ENCODE assay signal across 9 cellular contexts in the genomic region with DNA sequence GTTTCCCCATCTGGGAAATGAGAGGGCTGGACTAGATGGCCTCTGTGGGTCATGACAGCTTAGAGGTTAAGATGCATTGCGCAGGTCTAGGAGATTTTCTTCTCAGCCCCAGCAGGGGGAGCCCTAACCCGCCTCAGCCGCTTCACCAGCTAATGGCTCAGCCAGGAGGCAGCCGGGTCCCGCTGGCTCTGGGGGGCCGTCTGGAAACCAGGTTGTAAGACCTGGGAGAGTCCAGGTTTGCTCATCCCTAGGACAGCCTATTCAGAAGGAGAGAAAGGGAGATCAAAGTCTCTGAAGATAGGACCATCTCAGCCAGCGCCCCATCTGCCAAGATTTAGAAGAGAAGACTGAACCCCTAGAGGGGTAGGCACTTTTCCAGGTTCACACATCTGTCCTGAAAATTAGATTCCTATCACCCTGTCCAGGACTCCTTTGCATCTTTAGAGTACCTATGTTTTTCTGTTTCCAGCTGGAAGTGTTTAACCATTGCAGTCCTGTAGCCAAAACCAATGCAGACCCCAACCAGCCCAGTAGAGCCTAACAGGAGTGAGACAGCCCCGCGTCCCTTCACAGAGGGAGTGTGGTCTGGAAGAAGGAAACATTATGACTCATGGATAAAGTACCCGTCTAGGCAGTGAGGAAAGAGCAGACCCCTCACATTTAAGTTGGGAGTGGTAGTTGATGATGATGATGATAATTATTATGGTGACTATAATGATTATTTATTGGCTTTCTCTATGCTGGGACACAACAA. TPM values are rescaled to one million over a fixed set of nuclear protein-coding genes. Genes with fewer than 3 reads are reported as not detected.
DNase-seq lines count a peak whose midpoint lies in the region; ATAC-seq, FAIRE-seq and TF ChIP-seq lines count a peak whose summit lies in the region.
"Had no signal": no experiment of that assay in that cellular context is flagged by ENCODE, and none has a peak within 500 bp of the region (broad histone marks: within the 10 kb centered on the region; RNA-seq: fewer than 3 reads in every experiment).

No MANE protein-coding gene starts in this region.

- in situ Hi-C loops in KBM-7 (cut with MboI; ENCODE audit: low pct_unique_long_range_greater_than_20kb, low sequenced_read_pairs) = no loop called here

- no peaks in the 10 kb centered on the region for H3K9me3 Mint-ChIP-seq in activated T-cell treated with anti-CD3 and anti-CD28 coated beads, Interleukin-2, amount 50 U/mL, for 72 hours
- H3K9me3 Mint-ChIP-seq in neural progenitor cell = no peaks in the 10 kb centered on the region

- H3K4me3 Mint-ChIP-seq in activated T-cell treated with anti-CD3 and anti-CD28 coated beads, Interleukin-2, amount 50 U/mL, for 72 hours = no peak overlapping the region
- no peak overlapping the region for H3K4me3 Mint-ChIP-seq in neural progenitor cell

- H3K4me3 ChIP-seq in DOHH2 (ENCODE audit: low read length) = no peak overlapping the region
- H3K4me3 ChIP-seq in fibroblast of the aortic adventitia (ENCODE audit: low read depth, low read length) = no peak overlapping the region
- no peak overlapping the region for H3K4me3 ChIP-seq in neural progenitor cell

- DNase-seq in KBM-7 = peak; percentile 75
- peak; percentile 66 for DNase-seq in RCC 7860 (ENCODE audit: low spot score)
- peak; percentile 83 to 88 for DNase-seq in activated T-cell treated with anti-CD3 and anti-CD28 coated beads, Interleukin-2, amount 50 U/mL, for 72 hours
- DNase-seq in fibroblast of the aortic adventitia (ENCODE audit: low read depth) = peak; percentile 85
- DNase-seq in neural progenitor cell (ENCODE audit: low spot score) = peak; percentile 88
- DNase-seq in stromal cell of bone marrow (ENCODE audit: low read depth) = peak; percentile 50

- H4K20me1 ChIP-seq in DOHH2 (ENCODE audit: control insufficient read depth, insufficient read depth, low read depth, low read length) (no peaks in the 10 kb centered on the region), neural progenitor cell (ENCODE audit: low read depth) (no peaks in the 10 kb centered on the region)

- H3K27ac ChIP-seq in DOHH2 (ENCODE audit: low read depth, low read length) (no peak overlapping the region), neural progenitor cell (no peak overlapping the region)
- H3K27ac ChIP-seq: epithelial cell of prostate had no signal

- H3K9me3 ChIP-seq in DOHH2 (ENCODE audit: control insufficient read depth, insufficient read depth, low read length) (no peaks in the 10 kb centered on the region), neural progenitor cell (ENCODE audit: low read depth) (no peaks in the 10 kb centered on the region)

- H3K36me3 Mint-ChIP-seq in activated T-cell treated with anti-CD3 and anti-CD28 coated beads, Interleukin-2, amount 50 U/mL, for 72 hours (ENCODE audit: insufficient read depth in 2 of 2) = no peaks in the 10 kb centered on the region
- H3K36me3 Mint-ChIP-seq in neural progenitor cell = peaks cover 13% of the 10 kb centered on the region

- H3F3A ChIP-seq in DOHH2 (ENCODE audit: control insufficient read depth, insufficient read depth) (0 out of 2 replicates have a peak, but pooled peaks cover 2% of the 10 kb centered on the region), neural progenitor cell (ENCODE audit: low read depth) (no peaks in the 10 kb centered on the region)

- H3K4me1 ChIP-seq in DOHH2 (ENCODE audit: control insufficient read depth, low read length) (peaks cover 35% of the 10 kb centered on the region), neural progenitor cell (no peaks in the 10 kb centered on the region)

- H3K36me3 ChIP-seq in DOHH2 (ENCODE audit: control insufficient read depth, low read length) = no peaks in the 10 kb centered on the region
- H3K36me3 ChIP-seq in neural progenitor cell = no peaks in the 10 kb centered on the region

- peaks cover 8% of the 10 kb centered on the region for H3K27me3 Mint-ChIP-seq in activated T-cell treated with anti-CD3 and anti-CD28 coated beads, Interleukin-2, amount 50 U/mL, for 72 hours (ENCODE audit: low read depth)
- H3K27me3 Mint-ChIP-seq in neural progenitor cell (ENCODE audit: insufficient read depth, low read depth) = no peaks in the 10 kb centered on the region

- no peak overlapping the region for H2AFZ ChIP-seq in neural progenitor cell (replicated peaks)

- FAIRE-seq in RCC 7860 (lab: Jason Lieb, UNC) = no peak

- H3K27ac Mint-ChIP-seq in activated T-cell treated with anti-CD3 and anti-CD28 coated beads, Interleukin-2, amount 50 U/mL, for 72 hours = no peak overlapping the region
- H3K27ac Mint-ChIP-seq in neural progenitor cell = no peak overlapping the region

- H3K4me2 ChIP-seq in DOHH2 (ENCODE audit: low read length) (peak overlapping the region; percentile 34; the same call in 1 of the 2 replicates), neural progenitor cell (no peak overlapping the region)

- peak; percentile 59 for ATAC-seq in GM21619 (IDR thresholded peaks at IDR 0.05; ENCODE audit: unreplicated experiment)
- peak; percentile 91 to 94 for ATAC-seq in activated T-cell treated with anti-CD3 and anti-CD28 coated beads, Interleukin-2, amount 50 U/mL, for 72 hours (replicated peaks in 1 of 2)

- H3K79me2 ChIP-seq in DOHH2 (ENCODE audit: control insufficient read depth, low read length) = no peaks in the 10 kb centered on the region
- H3K79me2 ChIP-seq in neural progenitor cell (ENCODE audit: low read depth) = no peaks in the 10 kb centered on the region

- H3K9me2 ChIP-seq in DOHH2 (replicated peaks; ENCODE audit: control insufficient read depth, low read length) = no peaks in the 10 kb centered on the region

- H3K4me1 Mint-ChIP-seq in activated T-cell treated with anti-CD3 and anti-CD28 coated beads, Interleukin-2, amount 50 U/mL, for 72 hours (ENCODE audit: low read depth) = peaks cover 19% of the 10 kb centered on the region
- H3K4me1 Mint-ChIP-seq in neural progenitor cell = peaks cover 6% of the 10 kb centered on the region

- H3K27me3 ChIP-seq in DOHH2 (ENCODE audit: control insufficient read depth, low read length) (peaks cover 17% of the 10 kb centered on the region), neural progenitor cell (no peaks in the 10 kb centered on the region)

- TF ChIP-seq CTCF in DOHH2 (IDR thresholded peaks at IDR 0.05; ENCODE audit: low read depth, low read length, poor library complexity, severe bottlenecking) = peak; percentile 90
- peak; percentile 85 for TF ChIP-seq CTCF in fibroblast of the aortic adventitia (IDR thresholded peaks at IDR 0.05; ENCODE audit: insufficient read depth, low read length)
- peak; percentile 84 for TF ChIP-seq CTCF in neural progenitor cell (IDR thresholded peaks at IDR 0.05)

- H3K9ac ChIP-seq in neural progenitor cell = no peak overlapping the region

RNA-seq across cellular contexts. Expression of a gene that starts 27.5 kb away (rescaled TPM):
- not detected for total RNA-seq in activated T-cell treated with anti-CD3 and anti-CD28 coated beads, Interleukin-2, amount 50 U/mL, for 72 hours
- total RNA-seq in fibroblast of the aortic adventitia (ENCODE audit: low replicate concordance) = 1,011 and 5,653 TPM in 2 replicates
- total RNA-seq in neural progenitor cell (ENCODE audit: low replicate concordance) = 122 and 158 TPM in 2 replicates

Comparison
In these comparisons a context has a peak if more than half of its experiments do, and no peak if none do; other contexts are left out.
1. RNA of a gene that starts 27.5 kb away (total RNA-seq): 1,011 to 5,653 TPM in fibroblast of the aortic adventitia and 122 to 158 TPM in neural progenitor cell; not detected in activated T-cell treated with anti-CD3 and anti-CD28 coated beads, Interleukin-2, amount 50 U/mL, for 72 hours; every median in the first group is over 100 times any median in the second.
2. Peak in every context shown above with its lines, with median percentiles within 50 percentile points of each other: CTCF ChIP-seq and DNase-seq.